Comparison of ENCODE assay signal across 1 cellular context in the genomic region with DNA sequence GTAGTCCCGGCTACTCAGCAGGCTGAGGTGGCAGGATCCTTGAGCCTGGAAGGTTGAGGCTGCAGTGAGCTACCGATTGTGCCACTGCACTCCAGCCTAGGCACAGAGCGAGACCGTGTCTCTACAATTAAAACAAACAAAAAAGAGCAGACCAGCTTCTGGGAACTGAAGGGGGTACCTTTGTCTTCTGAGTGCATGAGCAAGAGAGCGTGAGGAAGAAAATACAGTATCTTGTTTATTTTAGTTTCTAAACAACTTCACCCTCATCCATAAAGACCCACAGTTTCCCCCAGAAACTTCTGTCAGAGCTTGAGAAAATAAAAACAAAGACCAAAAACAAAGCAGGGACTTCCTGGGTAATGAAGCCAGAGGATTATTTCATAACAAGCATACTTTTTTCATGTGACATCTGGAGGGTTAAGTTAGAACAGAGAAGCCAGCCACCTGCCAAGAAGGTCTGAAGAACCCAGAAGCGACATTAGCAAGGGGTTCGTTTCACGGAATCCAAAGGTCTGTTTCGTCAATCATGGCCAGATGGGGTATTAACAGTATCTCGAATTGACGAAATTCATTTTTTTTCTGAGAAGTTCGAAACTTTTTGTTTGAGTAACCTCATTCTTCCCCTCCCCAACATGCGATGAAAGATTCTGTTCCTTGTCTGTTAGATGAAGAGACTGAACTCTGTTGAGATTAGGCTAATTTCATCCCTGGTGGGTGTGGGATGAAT.
TF ChIP-seq lines count a peak whose summit lies in the region.

No MANE protein-coding gene starts in this region.

TF ChIP-seq in K562, 482 proteins besides CTCF, POLR2A, EP300 and RAD21 (continued from another document):
- TF ChIP-seq BMI1 (IDR thresholded peaks at IDR 0.05; ENCODE audit: low read length) = 0 out of 2 replicates have a peak, but pooled peaks have one; percentile 20
